25 cellular contexts compared by ENCODE assay signal in genomic region chr12:131934535-131934934, GRCh38. TPM values are rescaled to one million over a fixed set of nuclear protein-coding genes. Genes with fewer than 3 reads are reported as not detected.
DNase-seq lines count a peak whose midpoint lies in the region; FAIRE-seq and TF ChIP-seq lines count a peak whose summit lies in the region.
"Had no signal": no experiment of that assay in that cellular context is flagged by ENCODE, and none has a peak within 500 bp of the region (broad histone marks: within the 10 kb centered on the region; RNA-seq: fewer than 3 reads in every experiment).

No MANE protein-coding gene starts in this region.

- peaks cover 19 to 22% of the 10 kb centered on the region in 2 donors for H3K36me3 ChIP-seq in kidney (ENCODE audit: control insufficient read depth in 1 of 2, insufficient read depth in 2 of 2, low read length in 2 of 2)

- no peak overlapping the region for H3K9ac ChIP-seq in kidney (ENCODE audit: low read length in 2 of 2)
- H3K9ac ChIP-seq: BLaER1 had no signal

- in situ Hi-C loops in GM13976 (cut with MboI; ENCODE audit: low sequenced_read_pairs, unreplicated experiment): no loop called here

- H3K27ac ChIP-seq in kidney (ENCODE audit: low read depth in 2 of 2, low read length in 2 of 2): no peak overlapping the region
- H3K27ac ChIP-seq: BLaER1 had no signal

- H3K9me3 ChIP-seq in kidney (ENCODE audit: control insufficient read depth in 1 of 2, low read length in 2 of 2): no peaks in the 10 kb centered on the region
- H3K9me3 ChIP-seq: BE2C, BLaER1 had no signal

- H3K4me3 ChIP-seq in kidney (ENCODE audit: low read length in 2 of 2): no peak overlapping the region
- H3K4me3 ChIP-seq: BLaER1, GM12878 had no signal

- FAIRE-seq in kidney (lab: Jason Lieb, UNC): no peak
- FAIRE-seq: A204.1, GM12878, GM12892, GM19239 had no signal

- no peak for TF ChIP-seq CTCF in GM13976 (IDR thresholded peaks at IDR 0.05; ENCODE audit: borderline replicate concordance, control extremely low read depth, extremely low read depth, insufficient read depth, missing control alignments)
- no peak for TF ChIP-seq CTCF in chondrocyte (IDR thresholded peaks at IDR 0.05)
- TF ChIP-seq CTCF in kidney (IDR thresholded peaks at IDR 0.05; ENCODE audit: borderline replicate concordance, extremely low read depth, insufficient read depth): no peak

- H3K4me3 Mint-ChIP-seq in chondrocyte (ENCODE audit: unreplicated experiment): no peak overlapping the region
- H3K4me3 Mint-ChIP-seq: CD14-positive monocyte; CD4-positive, alpha-beta memory T cell had no signal

- intact Hi-C loops in kidney (cut with DNase I): no loop called here

- H3K4me1 ChIP-seq in kidney (ENCODE audit: control insufficient read depth in 1 of 2, insufficient read depth in 1 of 2, low read depth in 1 of 2, low read length in 2 of 2): peaks cover 4 to 6% of the 10 kb centered on the region in 2 donors
- H3K4me1 ChIP-seq: BE2C had no signal

- H3K4me1 Mint-ChIP-seq in chondrocyte (ENCODE audit: low read depth): peaks cover 15% of the 10 kb centered on the region

- H3K9me3 Mint-ChIP-seq in chondrocyte (ENCODE audit: low read depth): no peaks in the 10 kb centered on the region
- H3K9me3 Mint-ChIP-seq: CD4-positive, alpha-beta memory T cell; CD8-positive, alpha-beta memory T cell had no signal

- H3K27me3 Mint-ChIP-seq in chondrocyte (ENCODE audit: low read depth): no peaks in the 10 kb centered on the region
- H3K27me3 Mint-ChIP-seq: CD4-positive, alpha-beta memory T cell; CD4-positive, CD25-positive, alpha-beta regulatory T cell; CD8-positive, alpha-beta memory T cell had no signal

- peaks cover 20% of the 10 kb centered on the region for H3K36me3 Mint-ChIP-seq in chondrocyte (ENCODE audit: low read depth)

- DNase-seq in GM13976 (ENCODE audit: low spot score) (peak; percentile 5), chondrocyte (ENCODE audit: low spot score) (peak; percentile 43), kidney (peak; percentile 30), activated gamma-delta T cell (lab: John Stamatoyannopoulos, UW) (no peak), pons (ENCODE audit: low spot score) (no peak), Kasumi-1 (lab: John Stamatoyannopoulos, UW) (no peak)
- DNase-seq: 8988T; ACHN; BE2C; C1 segment of cervical spinal cord; CD4-positive, alpha-beta memory T cell; CD4-positive, CD25-positive, alpha-beta regulatory T cell; CD8-positive, alpha-beta memory T cell; COR-L47; DMS 273 treated with DMSO at 0.1 percent for 48 hours; DMS153; DND-41; EL; GDM1 had no signal

- H3K27ac Mint-ChIP-seq in chondrocyte (ENCODE audit: unreplicated experiment): no peak overlapping the region
- H3K27ac Mint-ChIP-seq: CD4-positive, CD25-positive, alpha-beta regulatory T cell; CD8-positive, alpha-beta memory T cell had no signal

RNA-seq across cellular contexts. Expression of gene PUS1, which starts 5.5 kb away (rescaled TPM):
- total RNA-seq in chondrocyte (18.7 to 21.0 TPM (median 19.8 TPM) in 3 replicates), kidney (28.8 TPM)
- 16.1 TPM for polyA plus RNA-seq in kidney (ENCODE audit: insufficient read depth, low read depth, low replicate concordance)

RNA-seq across cellular contexts. Expression of gene EP400, which starts 15.2 kb away (rescaled TPM):
- 35.9 to 48.0 TPM (median 36.8 TPM) in 3 replicates for total RNA-seq in chondrocyte
- 44.7 TPM for total RNA-seq in kidney
- 7.5 TPM for polyA plus RNA-seq in kidney (ENCODE audit: insufficient read depth, low read depth, low replicate concordance)

RNA-seq across cellular contexts. Expression of gene ULK1, which starts 40.1 kb away (rescaled TPM):
- total RNA-seq in chondrocyte: 54.2 to 65.7 TPM (median 56.1 TPM) in 3 replicates
- total RNA-seq in kidney: 33.4 TPM
- polyA plus RNA-seq in kidney (ENCODE audit: insufficient read depth, low read depth, low replicate concordance): 11.4 TPM

Comparison
In these comparisons a context has a peak if more than half of its experiments do, and no peak if none do; other contexts are left out.
1. DNase-seq: peak in GM13976 (single experiment), chondrocyte (single experiment) and kidney (single experiment); none in activated gamma-delta T cell (single experiment), pons (single experiment) and Kasumi-1 (0 of 2).